In genomic region chr18:75070625-75071483, GRCh38 we compare ENCODE assay signal across 8 cellular contexts.
DNase-seq lines count a peak whose midpoint lies in the region; ATAC-seq, FAIRE-seq and TF ChIP-seq lines count a peak whose summit lies in the region.

No MANE protein-coding gene starts in this region.

- peak overlapping the region; percentile 72 for H3K4me2 ChIP-seq in HepG2 (ENCODE audit: low read depth, low read length)

- DNase-seq in GM06990 (ENCODE audit: extremely low read depth, insufficient read length) (peak; percentile 63), HFFc6 (peak; percentile 77), MV-4-11 (lab: John Stamatoyannopoulos, UW) (peak; percentile 84), UCSD-AML1 (lab: John Stamatoyannopoulos, UW; ENCODE audit: unreplicated experiment) (peak; percentile 61), brain pericyte (ENCODE audit: low read depth, low spot score) (peak; percentile 8), HepG2 (ENCODE audit: low spot score) (peak; percentile 74), inferior parietal cortex (ENCODE audit: extremely low spot score) (no peak)
- peak; percentile 43 to 63 (median 52) for DNase-seq in stimulated activated CD4-positive, alpha-beta T cell treated with anti-CD3 and anti-CD28 coated beads, TNF-alpha, amount 100 ng/mL, for 48 hours (ENCODE audit: low read depth in 3 of 3)

- no peaks in the 10 kb centered on the region for H4K20me1 ChIP-seq in HepG2 (ENCODE audit: insufficient read depth, low read length)

- H3K27me3 Mint-ChIP-seq in HFFc6 (ENCODE audit: insufficient read depth): no peaks in the 10 kb centered on the region; the same call in none of the 2 replicates

- TF ChIP-seq CTCF in GM06990 (IDR thresholded peaks at IDR 0.05; ENCODE audit: insufficient read depth, low read length, poor library complexity, severe bottlenecking) (no peak), HFFc6 (IDR thresholded peaks at IDR 0.05) (no peak), HepG2 (CRISPR knock-in tag; IDR thresholded peaks at IDR 0.05) (no peak)

- peaks cover 22% of the 10 kb centered on the region for H3K4me1 Mint-ChIP-seq in HFFc6 (ENCODE audit: low read depth)

- no TSS peak for BruUV-seq in HepG2 (replicated peaks; lab: Mats Ljungman, UMichigan)

- FAIRE-seq in HepG2 (lab: Jason Lieb, UNC): peak; percentile 67

- 0 out of 2 replicates have a peak, but pooled peaks cover 3% of the 10 kb centered on the region for H3K9me3 Mint-ChIP-seq in HFFc6

- H3K36me3 Mint-ChIP-seq in HFFc6 (ENCODE audit: low read depth): no peaks in the 10 kb centered on the region

- no peak for TF ChIP-seq POLR2A in HepG2 (IDR thresholded peaks at IDR 0.05; ENCODE audit: insufficient read depth in 1 of 2, low read depth in 2 of 2, low read length in 2 of 2)

- no peak for TF ChIP-seq RAD21 in HepG2 (CRISPR knock-in tag; IDR thresholded peaks at IDR 0.05)

- intact Hi-C loops in HepG2 (cut with micrococcal nuclease; ENCODE audit: unreplicated experiment): no loop called here

- H3K4me3 Mint-ChIP-seq in HFFc6: peak overlapping the region; percentile 81

- H3K9me3 ChIP-seq in HepG2 (ENCODE audit: low read length): no peaks in the 10 kb centered on the region

- 23% methylated on average over 18 of the region's 22 CpGs for WGBS in HepG2 (ENCODE audit: low lambda C conversion rate)

- peak; percentile 68 for ATAC-seq in HepG2

- H3K27ac Mint-ChIP-seq in HFFc6: peak overlapping the region; percentile 96

- no peaks in the 10 kb centered on the region for H3K79me2 ChIP-seq in HepG2 (ENCODE audit: insufficient read depth, low read length)

- H3K4me3 ChIP-seq in GM06990 (replicated peaks; ENCODE audit: low read depth, low read length): peak overlapping the region; percentile 16
- H3K4me3 ChIP-seq in HepG2 (replicated peaks in 1 of 3; ENCODE audit: insufficient read depth in 1 of 3, low read depth in 2 of 3, low read length in 3 of 3): peak overlapping the region; percentile 38 to 55 (median 41)

- peak overlapping the region; percentile 36 for H3K9ac ChIP-seq in HepG2 (ENCODE audit: insufficient read depth, low read depth, low read length)

- in situ Hi-C loops in HepG2 (cut with HindIII; ENCODE audit: extremely low pct_ligation_motif_present, low pct_unique_long_range_greater_than_20kb): no loop called here

- no peak overlapping the region for H3K27ac ChIP-seq in HepG2 (ENCODE audit: extremely low read length, insufficient read depth, low read length)

- POLR2A ChIA-PET in HepG2 (lab: Yijun Ruan, JAX): no interaction called here

- peaks cover 31% of the 10 kb centered on the region for H3K4me1 ChIP-seq in HepG2 (ENCODE audit: insufficient read depth, low read length)

- H3K27me3 ChIP-seq in GM06990 (replicated peaks; ENCODE audit: control insufficient read depth, insufficient read depth, low read length) (no peaks in the 10 kb centered on the region; the same call in 1 of the 2 replicates), HepG2 (ENCODE audit: control insufficient read depth in 1 of 2, insufficient read depth in 2 of 2, low read length in 2 of 2) (peaks cover 1 to 16% of the 10 kb centered on the region in 2 experiments; a peak in 3 of 5 replicates)

- H2AFZ ChIP-seq in HepG2 (ENCODE audit: low read length): peak overlapping the region; percentile 76

- no peak for TF ChIP-seq EP300 in HepG2 (IDR thresholded peaks at IDR 0.05; ENCODE audit: low read depth in 2 of 2, low read length in 2 of 2)
- no peak for TF ChIP-seq EP300 in HepG2 (CRISPR knock-in tag; IDR thresholded peaks at IDR 0.05; ENCODE audit: borderline replicate concordance)

- H3K36me3 ChIP-seq in GM06990 (ENCODE audit: control insufficient read depth, insufficient read depth, low read length) (no peaks in the 10 kb centered on the region), HepG2 (replicated peaks in 1 of 2; ENCODE audit: control insufficient read depth in 1 of 2, insufficient read depth in 2 of 2, low read length in 2 of 2) (no peaks in the 10 kb centered on the region)

- CTCF ChIA-PET in HepG2 (lab: Yijun Ruan, JAX; ENCODE audit: low intra/inter-chr PET ratio, low total read pairs): no interaction called here

TF ChIP-seq in HepG2, 621 proteins besides CTCF, POLR2A, EP300 and RAD21 (continues in another document):
- 0 out of 2 replicates have a peak, but pooled peaks have one; percentile 43 for TF ChIP-seq RFX5 (IDR thresholded peaks at IDR 0.05; ENCODE audit: low read depth, low read length)
- no peak for TF ChIP-seq PTBP1 (IDR thresholded peaks at IDR 0.05; ENCODE audit: low read depth, low read length, poor library complexity, severe bottlenecking)
- no peak for TF ChIP-seq AHR (CRISPR knock-in tag; IDR thresholded peaks at IDR 0.05)
- no peak for TF ChIP-seq HMGXB3 (CRISPR knock-in tag; IDR thresholded peaks at IDR 0.05; ENCODE audit: borderline replicate concordance)
- peak; percentile 52; the same call in 1 of the 2 replicates for TF ChIP-seq ZBTB38 (CRISPR knock-in tag; IDR thresholded peaks at IDR 0.05)
- no peak for TF ChIP-seq ZNF598 (CRISPR knock-in tag; IDR thresholded peaks at IDR 0.05; ENCODE audit: borderline replicate concordance)
- peak; percentile 50; the same call in 1 of the 2 replicates for TF ChIP-seq CREB1 (IDR thresholded peaks at IDR 0.05)
- TF ChIP-seq CREB1 (CRISPR knock-in tag; IDR thresholded peaks at IDR 0.05): 0 out of 2 replicates have a peak, but pooled peaks have one; percentile 18
- TF ChIP-seq ZNF597 (CRISPR knock-in tag; IDR thresholded peaks at IDR 0.05): no peak
- no peak for TF ChIP-seq ELF1 (CRISPR knock-in tag; IDR thresholded peaks at IDR 0.05)
- TF ChIP-seq TBL1XR1 (IDR thresholded peaks at IDR 0.05; ENCODE audit: borderline replicate concordance, low read length, partially characterized antibody): no peak
- TF ChIP-seq ZFP41 (CRISPR knock-in tag; IDR thresholded peaks at IDR 0.05; ENCODE audit: borderline replicate concordance): no peak
- peak; percentile 71 for TF ChIP-seq SAP130 (CRISPR knock-in tag; IDR thresholded peaks at IDR 0.05; ENCODE audit: low read depth)
- no peak for TF ChIP-seq NBN (conservative IDR thresholded peaks at IDR 0.05)
- TF ChIP-seq MAFF (IDR thresholded peaks at IDR 0.05; ENCODE audit: low read depth, low read length): peak; percentile 23; the same call in 1 of the 2 replicates
